1 cellular context compared by ENCODE assay signal in genomic region chr21:43268804-43269186, GRCh38.
TF ChIP-seq lines count a peak whose summit lies in the region.

No MANE protein-coding gene starts in this region.

TF ChIP-seq in H1, 55 proteins besides CTCF, POLR2A, EP300 and RAD21:
- TF ChIP-seq TBP (IDR thresholded peaks at IDR 0.05; ENCODE audit: low read depth, low read length) (no peak), NRF1 (IDR thresholded peaks at IDR 0.05; ENCODE audit: low read depth, low read length) (no peak), SUZ12 (IDR thresholded peaks at IDR 0.05; ENCODE audit: low read length) (no peak), POU5F1 (IDR thresholded peaks at IDR 0.05; ENCODE audit: low read depth, low read length) (no peak), ASH2L (IDR thresholded peaks at IDR 0.05; ENCODE audit: low read length) (no peak), MAFK (IDR thresholded peaks at IDR 0.05; ENCODE audit: low read depth, low read length) (no peak), SAP30 (IDR thresholded peaks at IDR 0.05; ENCODE audit: insufficient read depth, insufficient replicate concordance, low read length) (no peak), CBX8 (IDR thresholded peaks at IDR 0.05; ENCODE audit: borderline replicate concordance, low read depth, low read length) (no peak), JUN (IDR thresholded peaks at IDR 0.05; ENCODE audit: low read depth, low read length) (no peak)
